Comparison of ENCODE assay signal across 1 cellular context in the genomic region with DNA sequence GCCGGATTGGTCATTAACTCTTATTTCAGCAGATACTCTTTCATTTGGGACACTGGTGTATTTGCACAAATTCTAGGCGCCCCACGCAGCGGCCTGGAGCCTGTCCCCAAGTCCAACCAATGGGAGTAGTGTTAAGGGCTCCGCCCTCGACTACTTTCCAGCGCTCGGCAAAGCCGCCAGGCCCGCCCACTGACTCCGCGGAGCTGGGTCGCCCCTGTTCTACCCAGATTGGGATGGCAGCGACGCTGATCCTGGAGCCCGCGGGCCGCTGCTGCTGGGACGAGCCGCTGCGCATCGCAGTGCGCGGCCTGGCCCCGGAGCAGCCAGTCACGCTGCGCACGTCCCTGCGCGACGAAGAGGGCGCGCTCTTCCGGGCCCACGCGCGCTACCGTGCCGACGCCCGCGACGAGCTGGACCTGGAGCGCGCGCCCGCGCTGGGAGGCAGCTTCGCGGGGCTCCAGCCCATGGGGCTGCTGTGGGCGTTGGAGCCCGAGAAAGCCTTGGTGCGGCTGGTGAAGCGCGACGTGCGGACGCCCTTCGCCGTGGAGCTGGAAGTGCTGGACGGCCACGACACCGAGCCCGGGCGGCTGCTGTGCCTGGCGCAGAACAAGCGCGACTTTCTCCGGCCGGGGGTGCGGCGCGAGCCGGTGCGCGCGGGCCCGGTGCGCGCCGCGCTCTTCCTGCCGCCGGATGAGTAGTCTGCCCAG.
TF ChIP-seq lines count a peak whose summit lies in the region.

A gene with protein sequence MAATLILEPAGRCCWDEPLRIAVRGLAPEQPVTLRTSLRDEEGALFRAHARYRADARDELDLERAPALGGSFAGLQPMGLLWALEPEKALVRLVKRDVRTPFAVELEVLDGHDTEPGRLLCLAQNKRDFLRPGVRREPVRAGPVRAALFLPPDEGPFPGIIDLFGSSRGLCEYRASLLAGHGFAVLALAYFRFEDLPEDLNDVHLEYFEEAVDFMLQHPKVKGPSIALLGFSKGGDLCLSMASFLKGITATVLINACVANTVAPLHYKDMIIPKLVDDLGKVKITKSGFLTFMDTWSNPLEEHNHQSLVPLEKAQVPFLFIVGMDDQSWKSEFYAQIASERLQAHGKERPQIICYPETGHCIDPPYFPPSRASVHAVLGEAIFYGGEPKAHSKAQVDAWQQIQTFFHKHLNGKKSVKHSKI (plus strand): TSS at position 179 of the 707 bp plus-strand sequence. CDS start 55 bp downstream, at position 234.

TF ChIP-seq in HEK293, 187 proteins besides CTCF, POLR2A, EP300 and RAD21 (continued from another document):
- TF ChIP-seq ZNF121 (tag by site-specific recombination; IDR thresholded peaks at IDR 0.05) (no peak), ZNF23 (tag by site-specific recombination; IDR thresholded peaks at IDR 0.05; ENCODE audit: borderline replicate concordance) (no peak), SP3 (tag by site-specific recombination; IDR thresholded peaks at IDR 0.05) (0 out of 2 replicates have a peak, but pooled peaks have one; percentile 17)
TF ChIP-seq in HEK293: peak in this region for 14.
